ENCODE assay signal across 11 cellular contexts in genomic region chr19:45972944-45973525, GRCh38. TPM values are rescaled to one million over a fixed set of nuclear protein-coding genes. Genes with fewer than 3 reads are reported as not detected.
A peak's percentile ranks its signal among the peaks of the same experiment; 100 is the strongest.
DNase-seq lines count a peak whose midpoint lies in the region; ATAC-seq, FAIRE-seq and TF ChIP-seq lines count a peak whose summit lies in the region.
"Had no signal": no experiment of that assay in that cellular context is flagged by ENCODE, and none has a peak within 500 bp of the region (broad histone marks: within the 10 kb centered on the region; RNA-seq: fewer than 3 reads in every experiment).

No MANE protein-coding gene starts in this region.

- peaks cover 17% of the 10 kb centered on the region for H3K4me1 Mint-ChIP-seq in activated CD4-positive, alpha-beta T cell treated with anti-CD3 and anti-CD28 coated beads for 36 hours
- peaks cover 14% of the 10 kb centered on the region for H3K4me1 Mint-ChIP-seq in activated CD4-positive, alpha-beta T cell treated with anti-CD3 and anti-CD28 coated beads, Interleukin-2, amount 10 ng/mL, durations not matched to agents 7 days and 5 days

- FAIRE-seq in kidney (lab: Jason Lieb, UNC) = no peak
- FAIRE-seq: GM19239 had no signal

- H3K4me3 ChIP-seq in astrocyte of the cerebellum (ENCODE audit: low read depth, low read length) = peak overlapping the region; percentile 24
- peak overlapping the region; percentile 35 to 42 for H3K4me3 ChIP-seq in kidney (ENCODE audit: low read length in 2 of 2)
- H3K4me3 ChIP-seq in suprapubic skin = peak overlapping the region; percentile 37

- TF ChIP-seq POLR2A in suprapubic skin (IDR thresholded peaks at IDR 0.05) = no peak

- intact Hi-C loops in activated CD4-positive, alpha-beta T cell treated with anti-CD3 and anti-CD28 coated beads for 36 hours (cut with DNase I, micrococcal nuclease) = no loop called here
- intact Hi-C loops in kidney (cut with DNase I) = no loop called here

- in situ Hi-C loops in astrocyte of the cerebellum (cut with HindIII; ENCODE audit: low sequenced_read_pairs) = no loop called here

- ATAC-seq in activated CD4-positive, alpha-beta T cell treated with anti-CD3 and anti-CD28 coated beads for 36 hours = no peak
- ATAC-seq in GM21526 (IDR thresholded peaks at IDR 0.05; ENCODE audit: low FRiP score, unreplicated experiment) (no peak), GM19452 (IDR thresholded peaks at IDR 0.05; ENCODE audit: unreplicated experiment) (no peak), GM19328 (IDR thresholded peaks at IDR 0.05; ENCODE audit: unreplicated experiment) (no peak)

- POLR2A ChIA-PET in activated CD4-positive, alpha-beta T cell treated with anti-CD3 and anti-CD28 coated beads for 36 hours (lab: Charles Lee) = no interaction called here
- POLR2A ChIA-PET in activated CD4-positive, alpha-beta T cell treated with anti-CD3 and anti-CD28 coated beads, Interleukin-2, amount 10 ng/mL, durations not matched to agents 7 days and 5 days (lab: Charles Lee) = no interaction called here

- H3K36me3 ChIP-seq in kidney (ENCODE audit: control insufficient read depth in 1 of 2, insufficient read depth in 2 of 2, low read length in 2 of 2) = no peaks in the 10 kb centered on the region
- H3K36me3 ChIP-seq in suprapubic skin = no peaks in the 10 kb centered on the region

- H3K4me1 ChIP-seq in kidney (ENCODE audit: control insufficient read depth in 1 of 2, insufficient read depth in 1 of 2, low read depth in 1 of 2, low read length in 2 of 2) (no peaks in the 10 kb centered on the region), suprapubic skin (peaks cover 21% of the 10 kb centered on the region)
- H3K4me1 ChIP-seq: testis had no signal

- TF ChIP-seq CTCF in astrocyte of the cerebellum (IDR thresholded peaks at IDR 0.05; ENCODE audit: low read depth, low read length, missing control alignments) (no peak), kidney (IDR thresholded peaks at IDR 0.05; ENCODE audit: borderline replicate concordance, extremely low read depth, insufficient read depth) (no peak), suprapubic skin (IDR thresholded peaks at IDR 0.05) (no peak)

- H3K27me3 Mint-ChIP-seq in activated CD4-positive, alpha-beta T cell treated with anti-CD3 and anti-CD28 coated beads for 36 hours = peaks cover 53% of the 10 kb centered on the region
- H3K27me3 Mint-ChIP-seq in activated CD4-positive, alpha-beta T cell treated with anti-CD3 and anti-CD28 coated beads, Interleukin-2, amount 10 ng/mL, durations not matched to agents 7 days and 5 days = peaks cover 47% of the 10 kb centered on the region

- H3K9me3 Mint-ChIP-seq in activated CD4-positive, alpha-beta T cell treated with anti-CD3 and anti-CD28 coated beads for 36 hours (ENCODE audit: low read depth) = no peaks in the 10 kb centered on the region
- no peaks in the 10 kb centered on the region for H3K9me3 Mint-ChIP-seq in activated CD4-positive, alpha-beta T cell treated with anti-CD3 and anti-CD28 coated beads, Interleukin-2, amount 10 ng/mL, durations not matched to agents 7 days and 5 days

- no peak overlapping the region for H3K27ac Mint-ChIP-seq in activated CD4-positive, alpha-beta T cell treated with anti-CD3 and anti-CD28 coated beads for 36 hours
- no peak overlapping the region for H3K27ac Mint-ChIP-seq in activated CD4-positive, alpha-beta T cell treated with anti-CD3 and anti-CD28 coated beads, Interleukin-2, amount 10 ng/mL, durations not matched to agents 7 days and 5 days

- CTCF ChIA-PET in activated CD4-positive, alpha-beta T cell treated with anti-CD3 and anti-CD28 coated beads for 36 hours (lab: Charles Lee) = no interaction called here
- CTCF ChIA-PET in activated CD4-positive, alpha-beta T cell treated with anti-CD3 and anti-CD28 coated beads, Interleukin-2, amount 10 ng/mL, durations not matched to agents 7 days and 5 days (lab: Charles Lee) = no interaction called here

- H3K9ac ChIP-seq in kidney (ENCODE audit: low read length in 2 of 2) = no peak overlapping the region

- WGBS in suprapubic skin = 0% methylated on average over 5 of the region's 52 CpGs

- no peak for TF ChIP-seq EP300 in suprapubic skin (IDR thresholded peaks at IDR 0.05)

- H3K27me3 ChIP-seq in suprapubic skin = peaks cover 73% of the 10 kb centered on the region
- H3K27me3 ChIP-seq: testis had no signal

- no peaks in the 10 kb centered on the region for H3K36me3 Mint-ChIP-seq in activated CD4-positive, alpha-beta T cell treated with anti-CD3 and anti-CD28 coated beads for 36 hours (ENCODE audit: low read depth)
- H3K36me3 Mint-ChIP-seq in activated CD4-positive, alpha-beta T cell treated with anti-CD3 and anti-CD28 coated beads, Interleukin-2, amount 10 ng/mL, durations not matched to agents 7 days and 5 days (ENCODE audit: low read depth) = no peaks in the 10 kb centered on the region

- H3K4me3 Mint-ChIP-seq in activated CD4-positive, alpha-beta T cell treated with anti-CD3 and anti-CD28 coated beads for 36 hours = no peak overlapping the region
- no peak overlapping the region for H3K4me3 Mint-ChIP-seq in activated CD4-positive, alpha-beta T cell treated with anti-CD3 and anti-CD28 coated beads, Interleukin-2, amount 10 ng/mL, durations not matched to agents 7 days and 5 days

- peak; percentile 22 for DNase-seq in activated CD4-positive, alpha-beta T cell treated with anti-CD3 and anti-CD28 coated beads for 36 hours
- DNase-seq in activated CD4-positive, alpha-beta T cell treated with anti-CD3 and anti-CD28 coated beads, Interleukin-2, amount 10 ng/mL, durations not matched to agents 7 days and 5 days = no peak
- no peak for DNase-seq in astrocyte of the cerebellum (ENCODE audit: low read depth)
- no peak for DNase-seq in kidney
- DNase-seq in suprapubic skin (ENCODE audit: low spot score in 2 of 2) = no peak

- H3K9me3 ChIP-seq in kidney (ENCODE audit: control insufficient read depth in 1 of 2, low read length in 2 of 2) = no peaks in the 10 kb centered on the region
- H3K9me3 ChIP-seq in suprapubic skin = no peaks in the 10 kb centered on the region
- H3K9me3 ChIP-seq: testis had no signal

- H3K27ac ChIP-seq in kidney (ENCODE audit: low read depth in 2 of 2, low read length in 2 of 2) (peak overlapping the region in 1 of 2 donors; percentile 60), suprapubic skin (no peak overlapping the region)
- H3K27ac ChIP-seq: RWPE1, testis had no signal

RNA-seq across cellular contexts. Expression of gene NOVA2, which starts 0.6 kb away (rescaled TPM):
- under 1 TPM; 0.02 to 0.09 TPM for total RNA-seq in activated CD4-positive, alpha-beta T cell treated with anti-CD3 and anti-CD28 coated beads for 36 hours
- total RNA-seq in activated CD4-positive, alpha-beta T cell treated with anti-CD3 and anti-CD28 coated beads, Interleukin-2, amount 10 ng/mL, durations not matched to agents 7 days and 5 days = under 1 TPM; 0.04 to 0.10 TPM
- total RNA-seq in kidney (8.5 TPM), suprapubic skin (under 1 TPM; 0.21 to 0.97 (median 0.55) TPM)
- polyA plus RNA-seq in kidney (ENCODE audit: insufficient read depth, low read depth, low replicate concordance) = 0.95 TPM

RNA-seq across cellular contexts. Expression of gene CCDC61, which starts 22.2 kb away (rescaled TPM):
- 10 to 100 TPM; 22.4 to 26.2 TPM for total RNA-seq in activated CD4-positive, alpha-beta T cell treated with anti-CD3 and anti-CD28 coated beads for 36 hours
- total RNA-seq in activated CD4-positive, alpha-beta T cell treated with anti-CD3 and anti-CD28 coated beads, Interleukin-2, amount 10 ng/mL, durations not matched to agents 7 days and 5 days = 10 to 100 TPM; 26.5 to 27.0 TPM
- total RNA-seq in kidney (22.2 TPM), suprapubic skin (10 to 100 TPM in 1 of 4 donors, 1 to 10 TPM in 3; 8.4 to 14.6 (median 9.5) TPM)
- 17.8 TPM for polyA plus RNA-seq in kidney (ENCODE audit: insufficient read depth, low read depth, low replicate concordance)

RNA-seq across cellular contexts. Expression of gene PGLYRP1, which starts 49.8 kb away (rescaled TPM):
- total RNA-seq in activated CD4-positive, alpha-beta T cell treated with anti-CD3 and anti-CD28 coated beads for 36 hours = not detected
- not detected for total RNA-seq in activated CD4-positive, alpha-beta T cell treated with anti-CD3 and anti-CD28 coated beads, Interleukin-2, amount 10 ng/mL, durations not matched to agents 7 days and 5 days
- total RNA-seq in kidney (not detected), suprapubic skin (not detected)
- not detected for polyA plus RNA-seq in kidney (ENCODE audit: insufficient read depth, low read depth, low replicate concordance)
- total RNA-seq: testis had no signal

RNA-seq across cellular contexts. Expression of gene NANOS2, which starts 58.5 kb away (rescaled TPM):
- total RNA-seq in activated CD4-positive, alpha-beta T cell treated with anti-CD3 and anti-CD28 coated beads for 36 hours = not detected
- not detected for total RNA-seq in activated CD4-positive, alpha-beta T cell treated with anti-CD3 and anti-CD28 coated beads, Interleukin-2, amount 10 ng/mL, durations not matched to agents 7 days and 5 days
- not detected for total RNA-seq in kidney
- not detected for polyA plus RNA-seq in kidney (ENCODE audit: insufficient read depth, low read depth, low replicate concordance)
- total RNA-seq in suprapubic skin = not detected
